In the genomic region with DNA sequence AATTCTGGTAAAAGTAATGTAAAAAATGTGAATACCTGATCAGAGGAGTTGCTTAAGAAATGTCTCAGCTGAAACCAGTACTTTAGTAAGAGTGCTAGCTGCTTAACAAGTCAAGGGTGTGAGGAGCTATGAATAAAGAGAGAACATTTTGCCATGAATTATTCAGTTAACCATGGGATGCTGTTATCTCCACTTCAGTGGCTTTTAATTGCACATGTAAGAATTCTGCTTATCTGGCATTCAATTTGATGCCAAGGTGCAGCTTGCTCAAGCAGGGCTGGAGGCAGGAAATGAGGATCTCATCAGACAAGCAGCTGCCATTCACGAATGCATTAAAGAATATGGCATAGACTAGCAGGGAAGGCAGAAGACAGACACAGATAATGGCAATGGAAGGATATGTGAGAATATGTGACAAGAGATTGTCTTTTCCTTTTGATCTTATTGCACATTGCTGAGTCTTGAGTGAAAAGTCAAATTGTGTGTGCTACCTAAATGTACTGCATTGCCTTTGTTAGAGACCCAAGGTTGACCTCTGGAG, we compare ENCODE assay signal across 21 cellular contexts.
DNase-seq lines count a peak whose midpoint lies in the region; TF ChIP-seq lines count a peak whose summit lies in the region.
"Had no signal": no experiment of that assay in that cellular context is flagged by ENCODE, and none has a peak within 500 bp of the region (broad histone marks: within the 10 kb centered on the region; RNA-seq: fewer than 3 reads in every experiment).

No MANE protein-coding gene starts in this region.

- H4K8ac ChIP-seq in neuronal stem cell (ENCODE audit: low read depth, low read length) = no peak overlapping the region

- no peak overlapping the region for H2BK12ac ChIP-seq in neuronal stem cell (ENCODE audit: low read length)

- no peak overlapping the region for H2AFZ ChIP-seq in neuronal stem cell (ENCODE audit: low read length)
- H2AFZ ChIP-seq: GM23248 had no signal

- no peak overlapping the region for H2AK5ac ChIP-seq in neuronal stem cell (ENCODE audit: low read depth, low read length)

- no peak overlapping the region for H4K91ac ChIP-seq in neuronal stem cell (ENCODE audit: low read depth, low read length, poor library complexity)

- H2BK5ac ChIP-seq in neuronal stem cell (ENCODE audit: low read length) = no peak overlapping the region

- H3K79me1 ChIP-seq in neuronal stem cell (ENCODE audit: low read depth, low read length) = no peaks in the 10 kb centered on the region

- WGBS in neuronal stem cell (ENCODE audit: extremely low coverage in 2 of 2, insufficient read length in 2 of 2, insufficient replicate concordance in 1 of 2), 2 donors = no CpG with 5 or more reads among the region's 1 CpG

- no peak overlapping the region for H2BK120ac ChIP-seq in neuronal stem cell (ENCODE audit: low read depth, low read length)

- H3K9ac ChIP-seq in neuronal stem cell (ENCODE audit: low read depth, low read length, poor library complexity) = no peak overlapping the region
- H3K9ac ChIP-seq: GM23248, KMS-11 had no signal

- H3K36me3 ChIP-seq in neuronal stem cell (replicated peaks in 1 of 2; ENCODE audit: control insufficient read depth in 2 of 2, insufficient read depth in 2 of 2, low read length in 2 of 2) = no peaks in the 10 kb centered on the region
- H3K36me3 ChIP-seq: gastroesophageal sphincter, pancreas, right lobe of liver had no signal

- no peak overlapping the region for H3K4ac ChIP-seq in neuronal stem cell (ENCODE audit: low read length)

- no peak overlapping the region for H2BK15ac ChIP-seq in neuronal stem cell (ENCODE audit: low read length)

- H3K4me2 ChIP-seq in neuronal stem cell (ENCODE audit: insufficient read depth, low read length, poor library complexity, severe bottlenecking) = no peak overlapping the region
- H3K4me2 ChIP-seq: KMS-11 had no signal

- H3K9me3 ChIP-seq in neuronal stem cell (replicated peaks in 1 of 2; ENCODE audit: control insufficient read depth in 2 of 2, insufficient read depth in 1 of 2, low read depth in 1 of 2, low read length in 2 of 2) = peaks cover 0 to 5% of the 10 kb centered on the region in 2 donors
- H3K9me3 ChIP-seq: gastroesophageal sphincter, pancreas, right lobe of liver had no signal

- H3K27ac ChIP-seq in neuronal stem cell (replicated peaks; ENCODE audit: low read length) = no peak overlapping the region
- H3K27ac ChIP-seq: gastroesophageal sphincter, GM23248, KMS-11, pancreas, right lobe of liver had no signal

- H3K4me1 ChIP-seq in neuronal stem cell (ENCODE audit: control insufficient read depth in 2 of 2, insufficient read depth in 1 of 2, low read depth in 1 of 2, low read length in 2 of 2) = peaks cover 4 to 44% of the 10 kb centered on the region in 2 donors
- H3K4me1 ChIP-seq: gastroesophageal sphincter, right lobe of liver had no signal

- peak; percentile 81 for DNase-seq in DMS 273 (lab: John Stamatoyannopoulos, UW; ENCODE audit: unreplicated experiment)
- peak; percentile 93 for DNase-seq in NCI-H446 treated with DMSO at 0.1 percent for 48 hours (lab: John Stamatoyannopoulos, UW)
- peak; percentile 80 for DNase-seq in epithelial cell of proximal tubule (ENCODE audit: low read depth)
- peak; percentile 8 for DNase-seq in neuronal stem cell (ENCODE audit: low spot score)
- no peak for DNase-seq in germinal center (ENCODE audit: low spot score)
- DNase-seq in C1 segment of cervical spinal cord (lab: John Stamatoyannopoulos, UW) = no peak
- no peak for DNase-seq in islet precursor cell
- DNase-seq: activated CD4-positive, CD25-positive, alpha-beta regulatory T cell treated with anti-CD3 and anti-CD28 coated beads, Interleukin-2, amount 50 U/mL, for 72 hours; activated CD8-positive, alpha-beta T cell treated with anti-CD3 and anti-CD28 coated beads for 36 hours; aorta; GM23248; hypothalamus; naive thymus-derived CD8-positive, alpha-beta T cell; NCI-H1436 treated with DMSO at 0.1 percent for 48 hours; NCI-H774; pancreas; right lobe of liver; RPMI8226; stimulated activated CD4-positive, alpha-beta T cell treated with anti-CD3 and anti-CD28 coated beads, Interleukin-2, amount 100 ng/mL, for 48 hours had no signal

- no peaks in the 10 kb centered on the region for H3K27me3 ChIP-seq in neuronal stem cell (ENCODE audit: control insufficient read depth in 3 of 3, insufficient read depth in 3 of 3, low read depth in 1 of 3, low read length in 3 of 3)
- H3K27me3 ChIP-seq: gastroesophageal sphincter, pancreas, right lobe of liver had no signal

- H3K14ac ChIP-seq in neuronal stem cell (ENCODE audit: low read length) = no peak overlapping the region

- H3K4me3 ChIP-seq in epithelial cell of proximal tubule (ENCODE audit: low read depth, low read length) (no peak overlapping the region), neuronal stem cell (ENCODE audit: low read length in 2 of 2) (no peak overlapping the region)
- H3K4me3 ChIP-seq: gastroesophageal sphincter, GM23248, pancreas, right lobe of liver had no signal

- no peak overlapping the region for H3K18ac ChIP-seq in neuronal stem cell (ENCODE audit: low read length)

- H3K23ac ChIP-seq in neuronal stem cell (ENCODE audit: low read depth, low read length, poor library complexity) = no peak overlapping the region

- no peak for TF ChIP-seq CTCF in epithelial cell of proximal tubule (conservative IDR thresholded peaks at IDR 0.05; ENCODE audit: low read depth, low read length)

Comparison
In these comparisons a context has a peak if more than half of its experiments do, and no peak if none do; other contexts are left out.
1. DNase-seq: peak in DMS 273 (single experiment), NCI-H446 treated with DMSO at 0.1 percent for 48 hours (single experiment), epithelial cell of proximal tubule (single experiment) and neuronal stem cell (single experiment); none in germinal center (single experiment), C1 segment of cervical spinal cord (0 of 14) and islet precursor cell (single experiment).